ENCODE assay signal across 19 cellular contexts in the genomic region with DNA sequence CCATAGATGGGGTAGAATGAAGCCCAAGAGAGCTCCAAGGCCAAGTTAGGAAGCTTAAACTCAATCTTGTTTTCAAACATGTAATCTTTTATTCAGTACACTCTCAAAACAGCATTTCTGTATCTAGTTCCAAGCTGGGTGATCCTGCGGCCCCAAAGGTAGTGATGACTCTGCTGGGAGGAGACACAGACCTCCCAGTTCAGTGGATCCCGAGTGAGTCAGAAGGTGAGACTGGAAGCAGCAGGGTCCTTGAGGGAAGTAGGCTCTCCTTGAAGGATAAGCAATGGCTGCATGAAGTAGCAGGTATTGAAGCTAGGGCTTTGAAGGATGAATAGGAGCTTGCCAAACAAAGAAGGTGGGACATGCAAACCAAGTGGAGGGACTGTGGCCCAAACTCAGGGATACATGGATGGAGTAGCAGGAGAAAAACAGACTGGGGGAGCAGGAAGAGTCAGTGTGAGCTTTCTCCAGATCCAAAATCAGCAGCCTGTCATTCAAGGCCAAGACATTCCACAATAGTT. TPM values are rescaled to one million over a fixed set of nuclear protein-coding genes. Genes with fewer than 3 reads are reported as not detected.
A peak's percentile ranks its signal among the peaks of the same experiment; 100 is the strongest.
DNase-seq lines count a peak whose midpoint lies in the region; ATAC-seq, FAIRE-seq and TF ChIP-seq lines count a peak whose summit lies in the region.
"Had no signal": no experiment of that assay in that cellular context is flagged by ENCODE, and none has a peak within 500 bp of the region (broad histone marks: within the 10 kb centered on the region; RNA-seq: fewer than 3 reads in every experiment).

No MANE protein-coding gene starts in this region.

- peaks cover 9% of the 10 kb centered on the region for H3K9me3 ChIP-seq in BLaER1
- H3K9me3 ChIP-seq in SK-N-SH: no peaks in the 10 kb centered on the region
- peaks cover 4 to 10% of the 10 kb centered on the region in 2 donors for H3K9me3 ChIP-seq in esophagus (ENCODE audit: control insufficient read depth in 2 of 2, insufficient read depth in 1 of 2, low read depth in 1 of 2, low read length in 1 of 2)
- H3K9me3 ChIP-seq in osteoblast (ENCODE audit: low read depth, low read length): peaks cover 6% of the 10 kb centered on the region
- peaks cover 8% of the 10 kb centered on the region for H3K9me3 ChIP-seq in psoas muscle

- H3K79me2 ChIP-seq in SK-N-SH (ENCODE audit: insufficient read depth): no peaks in the 10 kb centered on the region
- no peaks in the 10 kb centered on the region for H3K79me2 ChIP-seq in osteoblast (ENCODE audit: insufficient read depth, low read length)

- H4K20me1 ChIP-seq in BLaER1 (no peaks in the 10 kb centered on the region), SK-N-SH (ENCODE audit: insufficient read depth) (no peaks in the 10 kb centered on the region), osteoblast (ENCODE audit: insufficient read depth, low read length) (no peaks in the 10 kb centered on the region)

- intact Hi-C loops in psoas muscle (cut with DNase I): no loop called here

- H3K4me2 ChIP-seq in BLaER1 (peak overlapping the region; percentile 49), SK-N-SH (no peak overlapping the region), osteoblast (ENCODE audit: insufficient read depth, low read length) (no peak overlapping the region)

- H3K27me3 ChIP-seq in BLaER1 (no peaks in the 10 kb centered on the region), SK-N-SH (ENCODE audit: insufficient read depth) (no peaks in the 10 kb centered on the region), esophagus (ENCODE audit: control insufficient read depth in 1 of 2, insufficient read depth in 2 of 2, low read length in 2 of 2) (no peaks in the 10 kb centered on the region), osteoblast (ENCODE audit: insufficient read depth, low read length) (peaks cover 21% of the 10 kb centered on the region), psoas muscle (ENCODE audit: insufficient read depth in 3 of 3, low read length in 2 of 3) (peaks cover 0 to 55% (median 26%) of the 10 kb centered on the region in 3 donors)
- H3K27me3 ChIP-seq: Peyer's patch had no signal

- H3K27ac ChIP-seq in BLaER1: no peak overlapping the region
- no peak overlapping the region for H3K27ac ChIP-seq in SK-N-SH (ENCODE audit: low read depth in 2 of 2, low read length in 1 of 2)
- H3K27ac ChIP-seq in esophagus (ENCODE audit: low read depth in 2 of 2, low read length in 1 of 2): peak overlapping the region; percentile 89 to 90
- no peak overlapping the region for H3K27ac ChIP-seq in osteoblast (ENCODE audit: low read depth, low read length)
- no peak overlapping the region for H3K27ac ChIP-seq in psoas muscle
- H3K27ac ChIP-seq: Peyer's patch had no signal

- TF ChIP-seq CTCF in SK-N-SH (IDR thresholded peaks at IDR 0.05) (no peak), osteoblast (IDR thresholded peaks at IDR 0.05; ENCODE audit: extremely low read depth, low read depth, low read length) (no peak), psoas muscle (IDR thresholded peaks at IDR 0.05) (no peak)

- no peaks in the 10 kb centered on the region for H3F3A ChIP-seq in SK-N-SH (replicated peaks; ENCODE audit: insufficient read depth)

- CTCF ChIA-PET in SK-N-SH (lab: Yijun Ruan, JAX): interaction anchor here (1.1 to 3.5 kb wide), 2 partner anchors 11 to 413 kb away, joined by 3 to 18 read pairs; no protein-coding TSS in a partner anchor

- DNase-seq in SK-N-SH (peak; percentile 9), osteoblast (ENCODE audit: insufficient read length, low spot score, missing footprints) (peak; percentile 58), psoas muscle (no peak), DMS53 (lab: John Stamatoyannopoulos, UW) (no peak), urothelium cell line (ENCODE audit: low spot score) (no peak)
- DNase-seq: 8988T, C1 segment of cervical spinal cord, DMS153, HCEC 1CT, KBM-7, NCI-H1092 treated with DMSO at 0.1 percent for 48 hours, NCI-H1694 treated with DMSO at 0.1 percent for 48 hours, NCI-H2171 treated with DMSO at 0.1 percent for 48 hours, NCI-H774, Peyer's patch had no signal

- no peak for TF ChIP-seq EP300 in SK-N-SH (IDR thresholded peaks at IDR 0.05; ENCODE audit: borderline replicate concordance in 1 of 2, low read depth in 1 of 2, low read length in 1 of 2)

- no peak for TF ChIP-seq RAD21 in SK-N-SH (IDR thresholded peaks at IDR 0.05; ENCODE audit: low read length)

- H3K36me3 ChIP-seq in BLaER1 (peaks cover 8% of the 10 kb centered on the region; the same call in 1 of the 2 replicates), SK-N-SH (replicated peaks in 1 of 2; ENCODE audit: control insufficient read depth in 1 of 2, insufficient read depth in 2 of 2, low read length in 1 of 2) (no peaks in the 10 kb centered on the region), esophagus (ENCODE audit: control insufficient read depth in 2 of 2, insufficient read depth in 2 of 2, low read length in 1 of 2) (peaks cover 3 to 7% of the 10 kb centered on the region in 2 donors), osteoblast (ENCODE audit: insufficient read depth, low read length) (no peaks in the 10 kb centered on the region), psoas muscle (ENCODE audit: insufficient read depth in 1 of 2, low read depth in 1 of 2) (no peaks in the 10 kb centered on the region)
- H3K36me3 ChIP-seq: Peyer's patch had no signal

- H3K4me1 ChIP-seq in BLaER1 (peaks cover 30% of the 10 kb centered on the region), SK-N-SH (ENCODE audit: control insufficient read depth in 1 of 2, insufficient read depth in 2 of 2, low read depth in 1 of 2, low read length in 1 of 2) (peaks cover 0 to 7% of the 10 kb centered on the region in 2 experiments; a peak in 1 of 4 replicates), esophagus (ENCODE audit: control insufficient read depth in 2 of 2, insufficient read depth in 2 of 2, low read length in 1 of 2) (peaks cover 0 to 11% of the 10 kb centered on the region in 2 donors), osteoblast (ENCODE audit: insufficient read depth, low read length) (no peaks in the 10 kb centered on the region), psoas muscle (no peaks in the 10 kb centered on the region)
- H3K4me1 ChIP-seq: Peyer's patch had no signal

- no peak for FAIRE-seq in urothelium cell line (lab: Jason Lieb, UNC)

- POLR2A ChIA-PET in SK-N-SH (lab: Yijun Ruan, JAX): no interaction called here

- no peak overlapping the region for H3K9ac ChIP-seq in BLaER1
- no peak overlapping the region for H3K9ac ChIP-seq in SK-N-SH

- H2AFZ ChIP-seq in SK-N-SH (ENCODE audit: low read depth): no peak overlapping the region
- no peak overlapping the region for H2AFZ ChIP-seq in osteoblast (ENCODE audit: low read length)

- H3K4me3 ChIP-seq in BLaER1: no peak overlapping the region
- no peak overlapping the region for H3K4me3 ChIP-seq in SK-N-SH (ENCODE audit: low read depth in 2 of 2, low read length in 1 of 2)
- H3K4me3 ChIP-seq in esophagus (ENCODE audit: low read depth in 1 of 2, low read length in 2 of 2): no peak overlapping the region
- no peak overlapping the region for H3K4me3 ChIP-seq in osteoblast (ENCODE audit: insufficient read depth, low read length)
- H3K4me3 ChIP-seq in psoas muscle: no peak overlapping the region
- H3K4me3 ChIP-seq: Peyer's patch had no signal

- ATAC-seq in psoas muscle: no peak
- ATAC-seq in GM21529 (IDR thresholded peaks at IDR 0.05; ENCODE audit: unreplicated experiment): no peak

- 73% methylated on average over 2 of the region's 2 CpGs for WGBS in SK-N-SH (ENCODE audit: low lambda C conversion rate)
- WGBS in esophagus, 2 donors: 40 to 68% methylated on average over 2 of the region's 2 CpGs
- whole genome bisulfite sequencing in psoas muscle, 3 donors: 77 to 80% (median 80%) methylated on average over 2 of the region's 2 CpGs

- no peaks in the 10 kb centered on the region for H3K9me2 ChIP-seq in SK-N-SH

TF ChIP-seq in SK-N-SH, 30 proteins besides CTCF, POLR2A, EP300 and RAD21 (continues in another document):
- TF ChIP-seq, protein P1, sequence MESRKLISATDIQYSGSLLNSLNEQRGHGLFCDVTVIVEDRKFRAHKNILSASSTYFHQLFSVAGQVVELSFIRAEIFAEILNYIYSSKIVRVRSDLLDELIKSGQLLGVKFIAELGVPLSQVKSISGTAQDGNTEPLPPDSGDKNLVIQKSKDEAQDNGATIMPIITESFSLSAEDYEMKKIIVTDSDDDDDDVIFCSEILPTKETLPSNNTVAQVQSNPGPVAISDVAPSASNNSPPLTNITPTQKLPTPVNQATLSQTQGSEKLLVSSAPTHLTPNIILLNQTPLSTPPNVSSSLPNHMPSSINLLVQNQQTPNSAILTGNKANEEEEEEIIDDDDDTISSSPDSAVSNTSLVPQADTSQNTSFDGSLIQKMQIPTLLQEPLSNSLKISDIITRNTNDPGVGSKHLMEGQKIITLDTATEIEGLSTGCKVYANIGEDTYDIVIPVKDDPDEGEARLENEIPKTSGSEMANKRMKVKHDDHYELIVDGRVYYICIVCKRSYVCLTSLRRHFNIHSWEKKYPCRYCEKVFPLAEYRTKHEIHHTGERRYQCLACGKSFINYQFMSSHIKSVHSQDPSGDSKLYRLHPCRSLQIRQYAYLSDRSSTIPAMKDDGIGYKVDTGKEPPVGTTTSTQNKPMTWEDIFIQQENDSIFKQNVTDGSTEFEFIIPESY (IDR thresholded peaks at IDR 0.05; ENCODE audit: borderline replicate concordance, low read depth): no peak
- TF ChIP-seq RXRA (IDR thresholded peaks at IDR 0.05; ENCODE audit: borderline replicate concordance, low read depth): no peak
- TF ChIP-seq MXI1 (IDR thresholded peaks at IDR 0.05; ENCODE audit: low read depth, low read length): no peak

RNA-seq across cellular contexts. Expression of a gene that starts 9.6 kb away (rescaled TPM):
- 0.02 and 0.03 TPM in 2 replicates for polyA plus RNA-seq in SK-N-SH (2012; rRNA removed)
- polyA plus RNA-seq in SK-N-SH (2012; cell fraction: cytosol; rRNA removed): 0.03 and 0.07 TPM in 2 replicates
- polyA plus RNA-seq in SK-N-SH (2012; cell fraction: nucleus; rRNA removed): 0.11 and 0.12 TPM in 2 replicates
- 10 to 100 TPM; 43.1 to 59.7 TPM for polyA plus RNA-seq in esophagus
- total RNA-seq in osteoblast: under 0.01 and 0.36 TPM in 2 replicates
- total RNA-seq in psoas muscle: under 1 TPM in 3 of 4 donors, not detected in 1; 0.09 to 0.38 (median 0.27) TPM
- polyA plus RNA-seq in psoas muscle: under 1 TPM in 2 of 3 donors, not detected in 1; 0.06 to 0.18 TPM
- total RNA-seq: NCI-H460 had no signal

Comparison
In these comparisons a context has a peak if more than half of its experiments do, and no peak if none do; other contexts are left out.
1. H3K27ac ChIP-seq: peak in esophagus (2 of 2); none in BLaER1 (single experiment), SK-N-SH (0 of 2), osteoblast (single experiment) and psoas muscle (single experiment).
2. DNase-seq: peak in SK-N-SH (single experiment) and osteoblast (single experiment); none in psoas muscle (0 of 2), DMS53 (single experiment) and urothelium cell line (single experiment).
3. RNA of a gene that starts 9.6 kb away (polyA plus RNA-seq): 43.1 to 59.7 TPM in esophagus; 0.06 to 0.18 TPM in psoas muscle and 0.02 to 0.12 TPM in SK-N-SH; every median in the first group is over 10 times any median in the second.